Comparison of ENCODE assay signal across 1 cellular context in the genomic region with DNA sequence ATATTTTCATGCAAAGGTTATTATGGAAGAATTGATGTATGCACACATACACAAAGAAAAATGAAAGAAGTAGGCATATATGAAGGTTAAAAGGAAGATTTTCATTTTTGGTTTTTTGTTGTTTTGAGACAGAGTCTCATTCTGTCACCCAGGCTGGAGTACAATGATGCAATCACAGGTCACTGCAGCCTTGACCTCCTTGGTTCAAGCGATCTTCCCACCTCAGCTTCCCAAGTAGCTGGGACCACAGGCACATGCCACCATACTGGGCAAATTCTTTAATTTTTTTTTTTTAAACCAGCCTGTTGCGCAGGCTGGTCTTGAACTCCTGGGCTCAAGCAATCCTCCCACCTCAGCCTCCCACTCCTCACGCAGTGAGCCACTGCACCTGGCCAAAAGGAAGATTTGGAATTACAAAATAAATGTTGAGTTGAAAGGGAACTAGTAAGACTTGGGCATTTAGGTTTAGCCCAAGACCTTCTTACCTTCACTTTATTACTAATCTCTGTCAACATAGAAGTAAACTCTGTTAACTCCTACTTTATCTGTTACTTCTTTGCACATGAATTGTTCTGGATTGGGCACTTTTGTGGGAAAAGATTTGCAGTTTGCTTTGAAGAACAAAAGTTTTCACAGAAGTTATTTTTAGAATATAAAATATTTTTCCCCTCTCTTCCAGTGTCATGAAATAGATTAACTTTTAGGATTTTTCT.
TF ChIP-seq lines count a peak whose summit lies in the region.

No MANE protein-coding gene starts in this region.

TF ChIP-seq in HepG2, 621 proteins besides CTCF, POLR2A, EP300 and RAD21 (continued from another document):
- TF ChIP-seq, protein P1, sequence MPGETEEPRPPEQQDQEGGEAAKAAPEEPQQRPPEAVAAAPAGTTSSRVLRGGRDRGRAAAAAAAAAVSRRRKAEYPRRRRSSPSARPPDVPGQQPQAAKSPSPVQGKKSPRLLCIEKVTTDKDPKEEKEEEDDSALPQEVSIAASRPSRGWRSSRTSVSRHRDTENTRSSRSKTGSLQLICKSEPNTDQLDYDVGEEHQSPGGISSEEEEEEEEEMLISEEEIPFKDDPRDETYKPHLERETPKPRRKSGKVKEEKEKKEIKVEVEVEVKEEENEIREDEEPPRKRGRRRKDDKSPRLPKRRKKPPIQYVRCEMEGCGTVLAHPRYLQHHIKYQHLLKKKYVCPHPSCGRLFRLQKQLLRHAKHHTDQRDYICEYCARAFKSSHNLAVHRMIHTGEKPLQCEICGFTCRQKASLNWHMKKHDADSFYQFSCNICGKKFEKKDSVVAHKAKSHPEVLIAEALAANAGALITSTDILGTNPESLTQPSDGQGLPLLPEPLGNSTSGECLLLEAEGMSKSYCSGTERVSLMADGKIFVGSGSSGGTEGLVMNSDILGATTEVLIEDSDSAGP (CRISPR knock-in tag; IDR thresholded peaks at IDR 0.05; ENCODE audit: borderline replicate concordance) = no peak
- TF ChIP-seq MED8 (CRISPR knock-in tag; IDR thresholded peaks at IDR 0.05; ENCODE audit: insufficient replicate concordance) (no peak), ZSCAN21 (CRISPR knock-in tag; IDR thresholded peaks at IDR 0.05; ENCODE audit: borderline replicate concordance) (no peak), RARA (CRISPR knock-in tag; IDR thresholded peaks at IDR 0.05) (0 out of 2 replicates have a peak, but pooled peaks have one; percentile 59), ZFP36 (IDR thresholded peaks at IDR 0.05; ENCODE audit: borderline replicate concordance, low read depth, low read length, partially characterized antibody) (no peak), NCOR1 (IDR thresholded peaks at IDR 0.05; ENCODE audit: borderline replicate concordance, low read length) (no peak), ZMYM4 (CRISPR knock-in tag; IDR thresholded peaks at IDR 0.05) (peak; percentile 81), PAF1 (CRISPR knock-in tag; IDR thresholded peaks at IDR 0.05) (no peak), REL (CRISPR knock-in tag; conservative IDR thresholded peaks at IDR 0.05) (no peak), KAT2B (IDR thresholded peaks at IDR 0.05; ENCODE audit: borderline replicate concordance, low read depth, low read length) (no peak), CEBPG (CRISPR knock-in tag; IDR thresholded peaks at IDR 0.05) (peak; percentile 83), NR2F6 (IDR thresholded peaks at IDR 0.05) (peak; percentile 82), NR2F6 (CRISPR knock-in tag; IDR thresholded peaks at IDR 0.05) (peak; percentile 87), ZZZ3 (CRISPR knock-in tag; IDR thresholded peaks at IDR 0.05; ENCODE audit: borderline replicate concordance) (no peak), NCOA1 (CRISPR knock-in tag; IDR thresholded peaks at IDR 0.05) (no peak), NBN (conservative IDR thresholded peaks at IDR 0.05) (no peak), ZNF264 (CRISPR knock-in tag; IDR thresholded peaks at IDR 0.05) (no peak), SOX13 (IDR thresholded peaks at IDR 0.05) (no peak), SOX13 (CRISPR knock-in tag; conservative IDR thresholded peaks at IDR 0.05 in 1 of 2, IDR thresholded peaks at IDR 0.05 in 1 of 2) (no peak), MXI1 (IDR thresholded peaks at IDR 0.05; ENCODE audit: borderline replicate concordance, low read depth, low read length) (no peak), JARID2 (CRISPR knock-in tag; IDR thresholded peaks at IDR 0.05; ENCODE audit: insufficient replicate concordance) (no peak), ZBTB3 (CRISPR knock-in tag; IDR thresholded peaks at IDR 0.05; ENCODE audit: borderline replicate concordance, low read depth) (no peak), BORCS8-MEF2B (CRISPR knock-in tag; IDR thresholded peaks at IDR 0.05) (no peak), ZNF878 (CRISPR knock-in tag; IDR thresholded peaks at IDR 0.05) (no peak), SUZ12 (IDR thresholded peaks at IDR 0.05; ENCODE audit: low read depth, low read length) (no peak), NCOA2 (CRISPR knock-in tag; IDR thresholded peaks at IDR 0.05) (no peak), GATAD1 (CRISPR knock-in tag; IDR thresholded peaks at IDR 0.05) (no peak), GZF1 (CRISPR knock-in tag; IDR thresholded peaks at IDR 0.05) (no peak), ZMYM2 (CRISPR knock-in tag; IDR thresholded peaks at IDR 0.05) (no peak), CEBPB (IDR thresholded peaks at IDR 0.05; ENCODE audit: borderline replicate concordance, low read depth, low read length) (peak; percentile 65), RXRA (CRISPR knock-in tag; IDR thresholded peaks at IDR 0.05) (no peak), HOXD1 (CRISPR knock-in tag; IDR thresholded peaks at IDR 0.05) (no peak), ATF7 (IDR thresholded peaks at IDR 0.05) (peak; percentile 68), ATF7 (CRISPR knock-in tag; IDR thresholded peaks at IDR 0.05) (no peak), ZNF83 (CRISPR knock-in tag; IDR thresholded peaks at IDR 0.05; ENCODE audit: borderline replicate concordance) (no peak)
- TF ChIP-seq, protein P2, sequence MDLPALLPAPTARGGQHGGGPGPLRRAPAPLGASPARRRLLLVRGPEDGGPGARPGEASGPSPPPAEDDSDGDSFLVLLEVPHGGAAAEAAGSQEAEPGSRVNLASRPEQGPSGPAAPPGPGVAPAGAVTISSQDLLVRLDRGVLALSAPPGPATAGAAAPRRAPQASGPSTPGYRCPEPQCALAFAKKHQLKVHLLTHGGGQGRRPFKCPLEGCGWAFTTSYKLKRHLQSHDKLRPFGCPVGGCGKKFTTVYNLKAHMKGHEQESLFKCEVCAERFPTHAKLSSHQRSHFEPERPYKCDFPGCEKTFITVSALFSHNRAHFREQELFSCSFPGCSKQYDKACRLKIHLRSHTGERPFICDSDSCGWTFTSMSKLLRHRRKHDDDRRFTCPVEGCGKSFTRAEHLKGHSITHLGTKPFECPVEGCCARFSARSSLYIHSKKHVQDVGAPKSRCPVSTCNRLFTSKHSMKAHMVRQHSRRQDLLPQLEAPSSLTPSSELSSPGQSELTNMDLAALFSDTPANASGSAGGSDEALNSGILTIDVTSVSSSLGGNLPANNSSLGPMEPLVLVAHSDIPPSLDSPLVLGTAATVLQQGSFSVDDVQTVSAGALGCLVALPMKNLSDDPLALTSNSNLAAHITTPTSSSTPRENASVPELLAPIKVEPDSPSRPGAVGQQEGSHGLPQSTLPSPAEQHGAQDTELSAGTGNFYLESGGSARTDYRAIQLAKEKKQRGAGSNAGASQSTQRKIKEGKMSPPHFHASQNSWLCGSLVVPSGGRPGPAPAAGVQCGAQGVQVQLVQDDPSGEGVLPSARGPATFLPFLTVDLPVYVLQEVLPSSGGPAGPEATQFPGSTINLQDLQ (CRISPR knock-in tag; IDR thresholded peaks at IDR 0.05) = no peak
- TF ChIP-seq, protein P3, sequence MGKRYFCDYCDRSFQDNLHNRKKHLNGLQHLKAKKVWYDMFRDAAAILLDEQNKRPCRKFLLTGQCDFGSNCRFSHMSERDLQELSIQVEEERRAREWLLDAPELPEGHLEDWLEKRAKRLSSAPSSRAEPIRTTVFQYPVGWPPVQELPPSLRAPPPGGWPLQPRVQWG (CRISPR knock-in tag; IDR thresholded peaks at IDR 0.05; ENCODE audit: borderline replicate concordance, low read depth) = no peak
- TF ChIP-seq, protein P4, sequence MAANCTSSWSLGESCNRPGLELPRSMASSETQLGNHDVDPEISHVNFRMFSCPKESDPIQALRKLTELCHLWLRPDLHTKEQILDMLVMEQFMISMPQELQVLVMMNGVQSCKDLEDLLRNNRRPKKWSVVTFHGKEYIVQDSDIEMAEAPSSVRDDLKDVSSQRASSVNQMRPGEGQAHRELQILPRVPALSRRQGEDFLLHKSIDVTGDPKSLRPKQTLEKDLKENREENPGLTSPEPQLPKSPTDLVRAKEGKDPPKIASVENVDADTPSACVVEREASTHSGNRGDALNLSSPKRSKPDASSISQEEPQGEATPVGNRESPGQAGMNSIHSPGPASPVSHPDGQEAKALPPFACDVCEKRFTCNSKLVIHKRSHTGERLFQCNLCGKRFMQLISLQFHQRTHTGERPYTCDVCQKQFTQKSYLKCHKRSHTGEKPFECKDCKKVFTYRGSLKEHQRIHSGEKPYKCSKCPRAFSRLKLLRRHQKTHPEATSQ (CRISPR knock-in tag; IDR thresholded peaks at IDR 0.05; ENCODE audit: borderline replicate concordance) = no peak
TF ChIP-seq in HepG2: peak in this region for 11.
